ENCODE assay signal across 8 cellular contexts in the genomic region with DNA sequence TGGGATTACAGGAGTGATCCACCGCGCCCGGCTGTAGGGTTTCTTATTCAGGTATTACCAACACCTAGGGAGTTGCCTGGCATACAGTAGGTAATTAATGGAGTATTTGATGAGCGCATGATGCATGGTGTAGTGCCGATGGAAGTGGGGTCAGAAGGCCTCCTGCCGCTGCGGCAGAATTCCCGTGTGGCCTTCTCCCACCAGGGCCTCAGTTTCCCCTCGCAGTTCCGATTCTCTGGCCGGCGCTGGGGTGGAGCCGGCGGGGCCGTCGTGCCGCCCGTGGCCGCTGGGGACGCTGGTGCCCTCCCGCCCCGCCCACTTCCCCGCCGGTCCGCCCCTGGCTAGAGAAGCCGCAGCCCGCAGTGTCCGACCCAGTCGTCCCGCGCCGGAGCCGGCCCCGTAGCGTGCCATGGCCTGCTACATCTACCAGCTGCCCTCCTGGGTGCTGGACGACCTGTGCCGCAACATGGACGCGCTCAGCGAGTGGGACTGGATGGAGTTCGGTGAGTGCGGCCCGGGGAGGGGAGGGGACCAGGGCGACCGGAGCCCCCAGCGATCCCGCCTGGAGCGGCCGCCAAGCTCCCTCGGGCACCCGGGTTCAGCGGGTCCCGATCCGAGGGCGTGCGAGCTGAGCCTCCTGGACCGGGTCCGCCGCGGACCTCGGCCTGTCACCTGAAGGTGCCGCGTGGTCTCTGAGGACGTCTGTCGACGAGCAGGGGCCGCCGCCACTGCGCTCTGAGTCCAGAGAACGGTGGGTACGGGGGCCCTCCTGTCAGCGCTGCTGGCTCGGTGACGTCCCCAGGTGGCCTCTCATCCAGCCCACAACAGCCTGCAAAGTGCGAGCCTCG. TPM values are rescaled to one million over a fixed set of nuclear protein-coding genes. Genes with fewer than 3 reads are reported as not detected.
DNase-seq lines count a peak whose midpoint lies in the region; ATAC-seq and TF ChIP-seq lines count a peak whose summit lies in the region.

TSS of gene IRAK2 (plus strand) at position 374 of the 848 bp plus-strand sequence. CDS start at position 410, 36 bp downstream.

- POLR2A ChIA-PET in activated CD4-positive, alpha-beta T cell treated with anti-CD3 and anti-CD28 coated beads, Interleukin-2, amount 10 ng/mL, durations not matched to agents 7 days and 5 days (lab: Charles Lee), result no interaction called here

- H3K36me3 ChIP-seq in liver (ENCODE audit: control insufficient read depth in 4 of 4, insufficient read depth in 3 of 4, low read depth in 1 of 4, low read length in 3 of 4), result no peaks in the 10 kb centered on the region

- peak within 1 kb of the TSS; percentile 47 to 88 for H3K9ac ChIP-seq in liver (ENCODE audit: low read depth in 1 of 2, low read length in 2 of 2)

- H3K4me3 ChIP-seq in LNCaP clone FGC (ENCODE audit: low read depth, low read length) (peak within 1 kb of the TSS; percentile 68), dorsolateral prefrontal cortex (peak within 1 kb of the TSS; percentile 58 to 98 (median 91)), liver (ENCODE audit: low read depth in 1 of 3, low read length in 3 of 3) (peak within 1 kb of the TSS; percentile 69 to 88 (median 85))

- TF ChIP-seq CTCF in LNCaP clone FGC (IDR thresholded peaks at IDR 0.05; ENCODE audit: control insufficient read depth, extremely low read depth, insufficient read depth) (peak; percentile 77), dorsolateral prefrontal cortex (IDR thresholded peaks at IDR 0.05 in 54 of 56, conservative IDR thresholded peaks at IDR 0.05 in 2 of 56; ENCODE audit: low read depth in 1 of 56, partially characterized antibody in 56 of 56) (peak; percentile 45 to 96 (median 90)), liver (IDR thresholded peaks at IDR 0.05; ENCODE audit: low read depth, low read length, missing input control) (peak; percentile 78)

- peaks cover 36% of the 10 kb centered on the region for H3K4me1 Mint-ChIP-seq in activated CD4-positive, alpha-beta T cell treated with anti-CD3 and anti-CD28 coated beads, Interleukin-2, amount 10 ng/mL, durations not matched to agents 7 days and 5 days

- peak within 1 kb of the TSS; percentile 66 for H3K27ac Mint-ChIP-seq in activated CD4-positive, alpha-beta T cell treated with anti-CD3 and anti-CD28 coated beads, Interleukin-2, amount 10 ng/mL, durations not matched to agents 7 days and 5 days

- H3K27ac ChIP-seq in dorsolateral prefrontal cortex (peak within 1 kb of the TSS in 58 of 59 donors; percentile 2 to 95 (median 85)), liver (ENCODE audit: low read depth in 1 of 2, low read length in 2 of 2) (peak within 1 kb of the TSS; percentile 83 to 89)

- H3K27me3 ChIP-seq in dorsolateral prefrontal cortex, result no peaks in the 10 kb centered on the region
- H3K27me3 ChIP-seq in liver (ENCODE audit: control insufficient read depth in 4 of 4, insufficient read depth in 4 of 4, low read length in 3 of 4), result no peaks in the 10 kb centered on the region

- 3% methylated on average over 76 of the region's 76 CpGs for WGBS in liver

- peak; percentile 80 for DNase-seq in ELR (ENCODE audit: low read depth)
- peak; percentile 4 for DNase-seq in LNCaP clone FGC (ENCODE audit: low read depth)
- DNase-seq in activated CD4-positive, alpha-beta T cell treated with anti-CD3 and anti-CD28 coated beads, Interleukin-2, amount 10 ng/mL, durations not matched to agents 7 days and 5 days, result peak; percentile 58
- DNase-seq in dorsolateral prefrontal cortex, result peak; percentile 56 to 79 (median 67)
- peak; percentile 61 for DNase-seq in stimulated activated CD4-positive, alpha-beta T cell treated with anti-CD3 and anti-CD28 coated beads, Interleukin-4, amount 100 ng/mL, for 1 hour
- no peak for DNase-seq in NCI-H446 treated with DMSO at 0.1 percent for 48 hours (lab: John Stamatoyannopoulos, UW)

- H3K4me3 Mint-ChIP-seq in activated CD4-positive, alpha-beta T cell treated with anti-CD3 and anti-CD28 coated beads, Interleukin-2, amount 10 ng/mL, durations not matched to agents 7 days and 5 days, result peak within 1 kb of the TSS; percentile 70

- H3K27me3 Mint-ChIP-seq in activated CD4-positive, alpha-beta T cell treated with anti-CD3 and anti-CD28 coated beads, Interleukin-2, amount 10 ng/mL, durations not matched to agents 7 days and 5 days, result no peaks in the 10 kb centered on the region

- CTCF ChIA-PET in activated CD4-positive, alpha-beta T cell treated with anti-CD3 and anti-CD28 coated beads, Interleukin-2, amount 10 ng/mL, durations not matched to agents 7 days and 5 days (lab: Charles Lee), result interaction anchor here (0.8 to 2.7 kb wide), 13 partner anchors 12 to 78 kb away, joined by 3 to 12 read pairs (median 4); no protein-coding TSS in a partner anchor

- H3K4me1 ChIP-seq in liver (ENCODE audit: control insufficient read depth in 4 of 4, insufficient read depth in 4 of 4, low read length in 3 of 4), result peaks cover 0 to 3% (median 0%) of the 10 kb centered on the region in 4 donors

- peaks cover 11% of the 10 kb centered on the region for H3K36me3 Mint-ChIP-seq in activated CD4-positive, alpha-beta T cell treated with anti-CD3 and anti-CD28 coated beads, Interleukin-2, amount 10 ng/mL, durations not matched to agents 7 days and 5 days (ENCODE audit: low read depth)

- H3K9me3 Mint-ChIP-seq in activated CD4-positive, alpha-beta T cell treated with anti-CD3 and anti-CD28 coated beads, Interleukin-2, amount 10 ng/mL, durations not matched to agents 7 days and 5 days, result peaks cover 8% of the 10 kb centered on the region

- no peaks in the 10 kb centered on the region for H3K9me3 ChIP-seq in liver (ENCODE audit: control insufficient read depth in 4 of 4, low read length in 3 of 4)

- peak; percentile 20 to 65 for TF ChIP-seq RAD21 in liver (IDR thresholded peaks at IDR 0.05)

- intact Hi-C loops in dorsolateral prefrontal cortex (cut with DNase I), result loop anchor here (2.0 to 10.0 kb wide), 2 partner anchors 50 to 60 kb away; partner anchors contain the start of gene BRK1 (in 1 of the 2)

- ATAC-seq in GM21737 (IDR thresholded peaks at IDR 0.05; ENCODE audit: unreplicated experiment), result peak; percentile 92

TF ChIP-seq in liver, 16 proteins besides CTCF, POLR2A, EP300 and RAD21:
- peak; percentile 45 for TF ChIP-seq TAF1 (conservative IDR thresholded peaks at IDR 0.05)
- TF ChIP-seq SP1 (IDR thresholded peaks at IDR 0.05), result peak; percentile 10
- no peak for TF ChIP-seq ATF3 (IDR thresholded peaks at IDR 0.05)
- peak in 1 of 2 donors; percentile 18 for TF ChIP-seq HNF4A (conservative IDR thresholded peaks at IDR 0.05)

RNA-seq across cellular contexts. Expression of gene IRAK2, which starts in this region (rescaled TPM):
- total RNA-seq in activated CD4-positive, alpha-beta T cell treated with anti-CD3 and anti-CD28 coated beads, Interleukin-2, amount 10 ng/mL, durations not matched to agents 7 days and 5 days, result 1 to 10 TPM; 1.6 to 1.9 TPM
- total RNA-seq in dorsolateral prefrontal cortex (10 to 100 TPM in 9 of 120 experiments, 1 to 10 TPM in 111; 3.6 to 16.8 (median 6.7) TPM), liver (1 to 10 TPM; 7.1 to 9.3 TPM)
- polyA plus RNA-seq in liver, result 1 to 10 TPM; 2.7 to 4.6 TPM
